Comparison of ENCODE assay signal across 11 cellular contexts in genomic region chr1:88509369-88509768, GRCh38.
"Had no signal": no experiment of that assay in that cellular context is flagged by ENCODE, and none has a peak within 500 bp of the region (broad histone marks: within the 10 kb centered on the region; RNA-seq: fewer than 3 reads in every experiment).

No MANE protein-coding gene starts in this region.

- H3K4me1 ChIP-seq: left ventricle myocardium inferior, psoas muscle, sigmoid colon, upper lobe of left lung had no signal

- H3K27me3 ChIP-seq: sigmoid colon, upper lobe of left lung had no signal

- DNase-seq: activated CD4-positive, alpha-beta T cell treated with anti-CD3 and anti-CD28 coated beads, Interleukin-2, amount 10 ng/mL, durations not matched to agents 7 days and 5 days; activated effector memory CD4-positive, alpha-beta T cell treated with Interleukin-2 at 50 U/mL for 16 hours; amygdala; endodermal cell; kidney; left ventricle myocardium inferior; psoas muscle; sigmoid colon; stimulated activated CD4-positive, alpha-beta T cell treated with anti-CD3 and anti-CD28 coated beads, Interleukin-2, amount 100 ng/mL, for 48 hours; stimulated activated naive CD4-positive, alpha-beta T cell treated with Interleukin-2 at 50 U/mL for 16 hours; upper lobe of left lung had no signal

- H3K4me3 ChIP-seq: left ventricle myocardium inferior, psoas muscle, sigmoid colon, upper lobe of left lung had no signal

- H3K27ac ChIP-seq: left ventricle myocardium inferior, psoas muscle, sigmoid colon, upper lobe of left lung had no signal

- H3K36me3 ChIP-seq: left ventricle myocardium inferior, sigmoid colon, upper lobe of left lung had no signal

- H3K9me3 ChIP-seq: left ventricle myocardium inferior, psoas muscle, sigmoid colon, upper lobe of left lung had no signal
